Comparison of ENCODE assay signal across 15 cellular contexts in the genomic region with DNA sequence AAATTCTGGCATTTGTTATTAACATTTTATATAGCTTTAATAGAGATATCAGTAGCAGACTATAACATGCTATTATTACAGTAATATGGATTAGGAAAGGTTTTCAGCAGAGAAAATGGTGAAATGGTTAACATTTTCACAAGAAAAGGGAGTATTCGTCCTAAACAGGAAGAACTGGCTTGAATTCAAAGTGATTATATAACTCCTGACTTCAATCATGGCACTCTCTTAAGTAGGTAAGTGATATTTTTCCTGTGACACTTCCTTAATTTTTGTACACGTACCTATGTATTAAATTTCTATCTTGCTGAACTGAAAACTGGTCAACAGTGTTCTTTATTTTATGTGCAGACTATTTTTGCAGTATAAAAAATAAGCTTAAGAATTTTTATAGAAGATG.
DNase-seq lines count a peak whose midpoint lies in the region; ATAC-seq and TF ChIP-seq lines count a peak whose summit lies in the region.
"Had no signal": no experiment of that assay in that cellular context is flagged by ENCODE, and none has a peak within 500 bp of the region (broad histone marks: within the 10 kb centered on the region; RNA-seq: fewer than 3 reads in every experiment).

No MANE protein-coding gene starts in this region.

- ATAC-seq in stimulated activated naive B cell treated with anti-CD40 and anti-IgM and Interleukin-4, amounts not matched to agents 10 μg/mL and 1 μg/mL and 100 μg/mL, for 72 hours (replicated peaks), result no peak

- peaks cover 5% of the 10 kb centered on the region for H3K27me3 Mint-ChIP-seq in endothelial cell (ENCODE audit: unreplicated experiment)
- H3K27me3 Mint-ChIP-seq in nephron (ENCODE audit: low read depth), result peaks cover 8% of the 10 kb centered on the region
- H3K27me3 Mint-ChIP-seq in stimulated activated naive B cell treated with anti-CD40 and anti-IgM and Interleukin-4, amounts not matched to agents 10 μg/mL and 1 μg/mL and 100 μg/mL, for 72 hours, result no peaks in the 10 kb centered on the region
- H3K27me3 Mint-ChIP-seq: IgD-negative memory B cell had no signal

- H3K4me3 Mint-ChIP-seq in endothelial cell (ENCODE audit: unreplicated experiment), result peak overlapping the region; percentile 13
- H3K4me3 Mint-ChIP-seq in nephron, result no peak overlapping the region
- H3K4me3 Mint-ChIP-seq in stimulated activated naive B cell treated with anti-CD40 and anti-IgM and Interleukin-4, amounts not matched to agents 10 μg/mL and 1 μg/mL and 100 μg/mL, for 72 hours, result no peak overlapping the region
- H3K4me3 Mint-ChIP-seq: IgD-negative memory B cell had no signal

- TF ChIP-seq CTCF in endothelial cell (IDR thresholded peaks at IDR 0.05; ENCODE audit: unreplicated experiment) (no peak), nephron (IDR thresholded peaks at IDR 0.05; ENCODE audit: unreplicated experiment in 3 of 3) (no peak)

- DNase-seq in NCI-H2029 (lab: John Stamatoyannopoulos, UW) (peak; percentile 8), NCI-H2029 treated with DMSO at 0.1 percent for 48 hours (lab: John Stamatoyannopoulos, UW) (no peak), endothelial cell (ENCODE audit: low spot score) (no peak), GF-D8 (lab: John Stamatoyannopoulos, UW) (no peak), HUDEP-2 (lab: John Stamatoyannopoulos, UW; ENCODE audit: unreplicated experiment in 76 of 76) (no peak)
- no peak for DNase-seq in stimulated activated naive B cell treated with anti-CD40 and anti-IgM and Interleukin-4, amounts not matched to agents 10 μg/mL and 1 μg/mL and 100 μg/mL, for 72 hours
- DNase-seq: HCEC 1CT; NCI-H1417; NCI-H2081 treated with DMSO at 0.1 percent for 48 hours; NCI-H226; NCI-H526 treated with DMSO at 0.1 percent for 48 hours; NK-92 treated with Interleukin-12 subunit alpha and Interleukin-12 subunit beta, amount 100 ng/mL, for 24 hours had no signal

- no peaks in the 10 kb centered on the region for H3K36me3 ChIP-seq in urinary bladder (ENCODE audit: insufficient read depth)

- peak overlapping the region; percentile 85 for H3K27ac Mint-ChIP-seq in endothelial cell (ENCODE audit: unreplicated experiment)
- peak overlapping the region in 2 of 3 experiments; percentile 36 to 49 for H3K27ac Mint-ChIP-seq in nephron
- H3K27ac Mint-ChIP-seq in stimulated activated naive B cell treated with anti-CD40 and anti-IgM and Interleukin-4, amounts not matched to agents 10 μg/mL and 1 μg/mL and 100 μg/mL, for 72 hours, result no peak overlapping the region
- H3K27ac Mint-ChIP-seq: IgD-negative memory B cell had no signal

- H3K4me1 ChIP-seq in urinary bladder (ENCODE audit: insufficient read depth), result no peaks in the 10 kb centered on the region

- no peaks in the 10 kb centered on the region for H3K36me3 Mint-ChIP-seq in endothelial cell (ENCODE audit: low read depth, unreplicated experiment)
- no peaks in the 10 kb centered on the region for H3K36me3 Mint-ChIP-seq in nephron (ENCODE audit: low read depth)
- peaks cover 0 to 3% of the 10 kb centered on the region in 2 donors for H3K36me3 Mint-ChIP-seq in stimulated activated naive B cell treated with anti-CD40 and anti-IgM and Interleukin-4, amounts not matched to agents 10 μg/mL and 1 μg/mL and 100 μg/mL, for 72 hours

- H3K4me1 Mint-ChIP-seq in endothelial cell (ENCODE audit: unreplicated experiment) (peaks cover 72% of the 10 kb centered on the region), nephron (peaks cover 40% of the 10 kb centered on the region)
- H3K4me1 Mint-ChIP-seq in stimulated activated naive B cell treated with anti-CD40 and anti-IgM and Interleukin-4, amounts not matched to agents 10 μg/mL and 1 μg/mL and 100 μg/mL, for 72 hours, result no peaks in the 10 kb centered on the region
- H3K4me1 Mint-ChIP-seq: IgD-negative memory B cell had no signal

- H3K9me3 Mint-ChIP-seq in endothelial cell (ENCODE audit: unreplicated experiment) (no peaks in the 10 kb centered on the region), nephron (no peaks in the 10 kb centered on the region)
- H3K9me3 Mint-ChIP-seq in stimulated activated naive B cell treated with anti-CD40 and anti-IgM and Interleukin-4, amounts not matched to agents 10 μg/mL and 1 μg/mL and 100 μg/mL, for 72 hours, result no peaks in the 10 kb centered on the region
- H3K9me3 Mint-ChIP-seq: IgD-negative memory B cell had no signal

- peak overlapping the region; percentile 72 for H3K27ac ChIP-seq in urinary bladder (ENCODE audit: low read depth)

- H3K4me3 ChIP-seq in urinary bladder (ENCODE audit: low read depth, low read length), result no peak overlapping the region

- WGBS in urinary bladder, result 44% methylated on average over 2 of the region's 2 CpGs
